Comparison of ENCODE assay signal across 11 cellular contexts in genomic region chr20:45432294-45432693, GRCh38. TPM values are rescaled to one million over a fixed set of nuclear protein-coding genes. Genes with fewer than 3 reads are reported as not detected.
DNase-seq lines count a peak whose midpoint lies in the region; ATAC-seq, FAIRE-seq and TF ChIP-seq lines count a peak whose summit lies in the region.
"Had no signal": no experiment of that assay in that cellular context is flagged by ENCODE, and none has a peak within 500 bp of the region (broad histone marks: within the 10 kb centered on the region; RNA-seq: fewer than 3 reads in every experiment).

No MANE protein-coding gene starts in this region.

- no peak for TF ChIP-seq CTCF in MCF 10A (IDR thresholded peaks at IDR 0.05; ENCODE audit: unreplicated experiment)

- no peak overlapping the region for H3K4me3 Mint-ChIP-seq in activated naive CD8-positive, alpha-beta T cell treated with anti-CD3 and anti-CD28 coated beads, Interleukin-2, amount 50 U/mL, for 24 hours
- no peak overlapping the region for H3K4me3 Mint-ChIP-seq in MCF 10A (ENCODE audit: unreplicated experiment)

- intact Hi-C loops in MCF 10A (cut with micrococcal nuclease) = loop anchor here (10.0 kb wide), 1 partner anchor 387 kb away; no protein-coding TSS in a partner anchor

- peak; percentile 80 for ATAC-seq in GM21447 (IDR thresholded peaks at IDR 0.05; ENCODE audit: unreplicated experiment)
- no peak for ATAC-seq in activated naive CD8-positive, alpha-beta T cell treated with anti-CD3 and anti-CD28 coated beads, Interleukin-2, amount 50 U/mL, for 24 hours

- no TSS peak for BruUV-seq in MCF 10A (replicated peaks; lab: Mats Ljungman, UMichigan)

- peaks cover 27% of the 10 kb centered on the region for H3K4me1 Mint-ChIP-seq in activated naive CD8-positive, alpha-beta T cell treated with anti-CD3 and anti-CD28 coated beads, Interleukin-2, amount 50 U/mL, for 24 hours
- H3K4me1 Mint-ChIP-seq in MCF 10A (ENCODE audit: insufficient read depth, unreplicated experiment) = no peaks in the 10 kb centered on the region

- no peak overlapping the region for H3K27ac Mint-ChIP-seq in activated naive CD8-positive, alpha-beta T cell treated with anti-CD3 and anti-CD28 coated beads, Interleukin-2, amount 50 U/mL, for 24 hours
- H3K27ac Mint-ChIP-seq in MCF 10A (ENCODE audit: low read depth, unreplicated experiment) = no peak overlapping the region

- no peak for TF ChIP-seq POLR2A in GM12891 (IDR thresholded peaks at IDR 0.05; ENCODE audit: low read depth, low read length)

- peaks cover 24% of the 10 kb centered on the region for H3K36me3 Mint-ChIP-seq in activated naive CD8-positive, alpha-beta T cell treated with anti-CD3 and anti-CD28 coated beads, Interleukin-2, amount 50 U/mL, for 24 hours (ENCODE audit: low read depth)
- no peaks in the 10 kb centered on the region for H3K36me3 Mint-ChIP-seq in MCF 10A (ENCODE audit: insufficient read depth, unreplicated experiment)

- no peaks in the 10 kb centered on the region for H3K27me3 Mint-ChIP-seq in activated naive CD8-positive, alpha-beta T cell treated with anti-CD3 and anti-CD28 coated beads, Interleukin-2, amount 50 U/mL, for 24 hours
- H3K27me3 Mint-ChIP-seq in MCF 10A (ENCODE audit: insufficient read depth, unreplicated experiment) = no peaks in the 10 kb centered on the region

- POLR2A ChIA-PET in MCF 10A (lab: Yijun Ruan, JAX) = interaction anchor here (0.6 to 4.3 kb wide), 2 partner anchors 16 to 36 kb away, joined by 3 to 21 read pairs; partner anchors contain the start of gene PIGT

- DNase-seq in GM12891 (ENCODE audit: insufficient read length, low spot score) = no peak
- DNase-seq in HTR-8/SVneo (ENCODE audit: insufficient read length, low spot score) = no peak
- DNase-seq in activated naive CD8-positive, alpha-beta T cell treated with anti-CD3 and anti-CD28 coated beads, Interleukin-2, amount 50 U/mL, for 24 hours = peak; percentile 13
- no peak for DNase-seq in MCF 10A (ENCODE audit: unreplicated experiment)
- no peak for DNase-seq in D341Med (ENCODE audit: low spot score)
- no peak for DNase-seq in DMS53 (lab: John Stamatoyannopoulos, UW)
- no peak for DNase-seq in NCI-H69 (lab: John Stamatoyannopoulos, UW)
- DNase-seq: effector CD4-positive, alpha-beta T cell; mesendoderm; stimulated activated CD4-positive, alpha-beta T cell treated with anti-CD3 and anti-CD28 coated beads, Interleukin-4, amount 100 ng/mL, for 4 hours had no signal

- no peaks in the 10 kb centered on the region for H3K9me3 Mint-ChIP-seq in activated naive CD8-positive, alpha-beta T cell treated with anti-CD3 and anti-CD28 coated beads, Interleukin-2, amount 50 U/mL, for 24 hours
- no peaks in the 10 kb centered on the region for H3K9me3 Mint-ChIP-seq in MCF 10A (ENCODE audit: unreplicated experiment)

- FAIRE-seq in GM12891 (lab: Jason Lieb, UNC) (peak; percentile 76), HTR-8/SVneo (lab: Jason Lieb, UNC) (peak; percentile 63)

- CTCF ChIA-PET in MCF 10A (lab: Yijun Ruan, JAX) = interaction anchor here (0.6 to 1.1 kb wide), 5 partner anchors 19 to 180 kb away, joined by 3 to 5 read pairs (median 3); no protein-coding TSS in a partner anchor

TF ChIP-seq in GM12891, 5 proteins besides CTCF, POLR2A, EP300 and RAD21:
- TF ChIP-seq POU2F2 (IDR thresholded peaks at IDR 0.05; ENCODE audit: low read depth, low read length) (no peak), SPI1 (IDR thresholded peaks at IDR 0.05; ENCODE audit: low read depth, low read length) (peak; percentile 74)
TF ChIP-seq in GM12891: peak in this region for 1.

RNA-seq across cellular contexts. Expression of gene PIGT, which starts 16.4 kb away (rescaled TPM):
- 26.8 TPM for polyA plus RNA-seq in GM12891 (2012; ENCODE audit: low read depth, missing spikeins)
- total RNA-seq in MCF 10A (2022) = 79.4 and 84.3 TPM in 2 replicates

RNA-seq across cellular contexts. Expression of gene DBNDD2, which starts 24.2 kb away (rescaled TPM):
- 1.7 TPM for polyA plus RNA-seq in GM12891 (2012; ENCODE audit: low read depth, missing spikeins)
- total RNA-seq in MCF 10A (2022) = 9.1 and 13.0 TPM in 2 replicates

RNA-seq across cellular contexts. Expression of gene WFDC2, which starts 37.3 kb away (rescaled TPM):
- 1.0 TPM for polyA plus RNA-seq in GM12891 (2012; ENCODE audit: low read depth, missing spikeins)
- total RNA-seq in MCF 10A (2022) = not detected in 2 replicates

RNA-seq across cellular contexts. Expression of gene TP53TG5, which starts 54.2 kb away (rescaled TPM):
- polyA plus RNA-seq in GM12891 (2012; ENCODE audit: low read depth, missing spikeins) = 0.19 TPM
- total RNA-seq in MCF 10A (2022) = not detected in 2 replicates
